ENCODE assay signal across 34 cellular contexts in the genomic region with DNA sequence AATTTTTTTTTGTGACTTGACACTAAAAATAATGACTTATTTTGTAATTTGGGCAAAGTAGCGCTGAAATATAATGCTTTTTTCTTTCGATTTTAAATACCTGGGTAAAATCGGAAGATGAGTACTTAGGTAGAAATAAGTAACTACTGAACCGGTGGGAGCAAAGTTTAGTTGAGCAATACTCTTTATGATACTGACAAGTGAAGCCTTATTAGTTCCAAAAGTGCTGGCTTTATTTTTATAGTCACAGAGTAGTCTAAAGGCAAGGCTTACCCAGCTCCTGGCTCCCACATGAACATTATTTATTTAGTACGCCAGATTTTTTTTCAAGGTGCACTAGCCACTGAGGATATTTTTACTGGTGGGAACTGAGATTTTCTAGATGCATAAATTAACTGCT. TPM values are rescaled to one million over a fixed set of nuclear protein-coding genes. Genes with fewer than 3 reads are reported as not detected.
"Had no signal": no experiment of that assay in that cellular context is flagged by ENCODE, and none has a peak within 500 bp of the region (broad histone marks: within the 10 kb centered on the region; RNA-seq: fewer than 3 reads in every experiment).

No MANE protein-coding gene starts in this region.

- H3K4me1 ChIP-seq: ascending aorta, breast epithelium, colonic mucosa, esophagus squamous epithelium, gastroesophageal sphincter had no signal

- H3K36me3 ChIP-seq: ascending aorta, breast epithelium, cardiac muscle cell, colonic mucosa, esophagus squamous epithelium, gastroesophageal sphincter had no signal

- ATAC-seq: activated naive CD4-positive, alpha-beta T cell treated with anti-CD3 and anti-CD28 coated beads, Interleukin-2, amount 50 U/mL, for 72 hours; activated T-cell treated with anti-CD3 and anti-CD28 coated beads, Interleukin-2, amount 50 U/mL, for 72 hours; gastroesophageal sphincter had no signal

- H3K4me3 ChIP-seq: ascending aorta, breast epithelium, cardiac muscle cell, colonic mucosa, esophagus squamous epithelium, gastroesophageal sphincter had no signal

- FAIRE-seq: endothelial cell of umbilical vein had no signal

- H3K9me3 ChIP-seq: ascending aorta, breast epithelium, colonic mucosa, esophagus squamous epithelium, gastroesophageal sphincter had no signal

- DNase-seq: activated CD4-positive, alpha-beta memory T cell treated with anti-CD3 and anti-CD28 coated beads, Interleukin-2, amount 10 ng/mL, durations not matched to agents 7 days and 5 days; activated CD4-positive, alpha-beta T cell treated with anti-CD3 and anti-CD28 coated beads for 4 hours; activated CD4-positive, alpha-beta T cell treated with anti-CD3 and anti-CD28 coated beads, Interleukin-2, amount 10 ng/mL, durations not matched to agents 7 days and 5 days; activated CD4-positive, alpha-beta T cell treated with anti-CD3 and anti-CD28 coated beads, Interleukin-2, amount 50 U/mL, for 4 hours; activated CD4-positive, CD25-positive, alpha-beta regulatory T cell; activated CD4-positive, CD25-positive, alpha-beta regulatory T cell treated with anti-CD3 and anti-CD28 coated beads, Interleukin-2, amount 50 U/mL, for 72 hours; activated CD8-positive, alpha-beta memory T cell treated with anti-CD3 and anti-CD28 coated beads, Interleukin-2, amount 50 U/mL, for 48 hours; activated gamma-delta T cell; activated naive CD4-positive, alpha-beta T cell; activated naive CD4-positive, alpha-beta T cell treated with anti-CD3 and anti-CD28 coated beads, Interleukin-2, amount 10 ng/mL, durations not matched to agents 7 days and 5 days; activated naive CD8-positive, alpha-beta T cell treated with anti-CD3 and anti-CD28 coated beads, Interleukin-2, amount 10 ng/mL, durations not matched to agents 7 days and 5 days; activated T-cell treated with anti-CD3 and anti-CD28 coated beads for 4 hours; activated T-cell treated with anti-CD3 and anti-CD28 coated beads, Interleukin-2, amount 50 U/mL, for 24 hours; activated T-cell treated with anti-CD3 and anti-CD28 coated beads, Interleukin-2, amount 50 U/mL, for 72 hours; central memory CD4-positive, alpha-beta T cell; cerebellar nuclear complex; colonic mucosa; effector CD8-positive, alpha-beta T cell; esophagus squamous epithelium; foreskin melanocyte; T-helper 2 cell had no signal

- H3K27me3 ChIP-seq: ascending aorta, cardiac muscle cell, esophagus squamous epithelium, gastroesophageal sphincter had no signal

- H3K27ac ChIP-seq: ascending aorta, breast epithelium, cardiac muscle cell, colonic mucosa, epithelial cell of prostate, esophagus squamous epithelium, gastroesophageal sphincter had no signal

RNA-seq across cellular contexts. Expression of a gene that starts 14.4 kb away (rescaled TPM):
- total RNA-seq: activated CD4-positive, alpha-beta memory T cell treated with anti-CD3 and anti-CD28 coated beads, Interleukin-2, amount 10 ng/mL, durations not matched to agents 7 days and 5 days; activated CD4-positive, alpha-beta T cell treated with anti-CD3 and anti-CD28 coated beads, Interleukin-2, amount 10 ng/mL, durations not matched to agents 7 days and 5 days; activated naive CD4-positive, alpha-beta T cell treated with anti-CD3 and anti-CD28 coated beads, Interleukin-2, amount 50 U/mL, for 72 hours; activated naive CD8-positive, alpha-beta T cell treated with anti-CD3 and anti-CD28 coated beads, Interleukin-2, amount 10 ng/mL, durations not matched to agents 7 days and 5 days; activated T-cell treated with anti-CD3 and anti-CD28 coated beads, Interleukin-2, amount 50 U/mL, for 72 hours; ascending aorta; breast epithelium; cardiac muscle cell; colonic mucosa; dermis microvascular lymphatic vessel endothelial cell; endothelial cell of umbilical vein; esophagus squamous epithelium; fibroblast of lung; fibroblast of villous mesenchyme; gastroesophageal sphincter; glomerular endothelial cell; T-helper 1 cell treated with Interleukin-12 subunit alpha and Interleukin-12 subunit beta and Interleukin-4 antibody, amounts not matched to agents 30 ng/mL and 1 ng/mL, for 36 hours had no signal
- polyA plus RNA-seq: cardiac muscle cell, endothelial cell of umbilical vein, esophagus had no signal
